Comparison of ENCODE assay signal across 29 cellular contexts in genomic region chr4:40665844-40666243, GRCh38.
"Had no signal": no experiment of that assay in that cellular context is flagged by ENCODE, and none has a peak within 500 bp of the region (broad histone marks: within the 10 kb centered on the region; RNA-seq: fewer than 3 reads in every experiment).

No MANE protein-coding gene starts in this region.

- H3K36me3 Mint-ChIP-seq: immature natural killer cell; naive thymus-derived CD8-positive, alpha-beta T cell; stimulated activated naive B cell treated with anti-CD40 and anti-IgM and Interleukin-4, amounts not matched to agents 10 μg/mL and 1 μg/mL and 100 μg/mL, for 72 hours had no signal

- ATAC-seq: left colon; left lung; lower lobe of right lung; naive thymus-derived CD8-positive, alpha-beta T cell; pancreas; right cardiac atrium; sciatic nerve; stimulated activated naive B cell treated with anti-CD40 and anti-IgM and Interleukin-4, amounts not matched to agents 10 μg/mL and 1 μg/mL and 100 μg/mL, for 72 hours; stimulated activated naive CD8-positive, alpha-beta T cell treated with anti-CD3 and anti-CD28 coated beads, Interleukin-15, Interleukin-2, amounts not matched to agents 100 U/mL and 50 U/mL, for 24 hours; upper lobe of right lung had no signal

- H3K27ac Mint-ChIP-seq: immature natural killer cell; nephron; stimulated activated naive B cell treated with anti-CD40 and anti-IgM and Interleukin-4, amounts not matched to agents 10 μg/mL and 1 μg/mL and 100 μg/mL, for 72 hours had no signal

- H3K27me3 Mint-ChIP-seq: stimulated activated naive B cell treated with anti-CD40 and anti-IgM and Interleukin-4, amounts not matched to agents 10 μg/mL and 1 μg/mL and 100 μg/mL, for 72 hours had no signal

- H3K4me1 Mint-ChIP-seq: immature natural killer cell; naive thymus-derived CD8-positive, alpha-beta T cell had no signal

- H3K9me3 Mint-ChIP-seq: immature natural killer cell; naive thymus-derived CD8-positive, alpha-beta T cell; nephron; neural crest cell; stimulated activated naive B cell treated with anti-CD40 and anti-IgM and Interleukin-4, amounts not matched to agents 10 μg/mL and 1 μg/mL and 100 μg/mL, for 72 hours had no signal

- DNase-seq: hypothalamus; immature natural killer cell; kidney; left colon; left lung; lower lobe of right lung; mammary epithelial cell; mesenchymal stem cell; naive thymus-derived CD8-positive, alpha-beta T cell; nucleus accumbens; pancreas; retina; right cardiac atrium; stimulated activated CD4-positive, alpha-beta T cell treated with anti-CD3 and anti-CD28 coated beads, Interleukin-12 subunit alpha, Interleukin-12 subunit beta, amount 100 ng/mL, for 4 hours; stimulated activated CD4-positive, alpha-beta T cell treated with anti-CD3 and anti-CD28 coated beads, Interleukin-15, amount 100 ng/mL, for 24 hours; stimulated activated CD4-positive, alpha-beta T cell treated with anti-CD3 and anti-CD28 coated beads, Interleukin-2, amount 100 ng/mL, for 24 hours; stimulated activated CD4-positive, alpha-beta T cell treated with anti-CD3 and anti-CD28 coated beads, Interleukin-4, amount 100 ng/mL, for 1 hour; stimulated activated naive B cell treated with anti-CD40 and anti-IgM and Interleukin-4, amounts not matched to agents 10 μg/mL and 1 μg/mL and 100 μg/mL, for 72 hours; stimulated activated naive CD8-positive, alpha-beta T cell treated with anti-CD3 and anti-CD28 coated beads, Interleukin-15, Interleukin-2, amounts not matched to agents 100 U/mL and 50 U/mL, for 24 hours; stomach; testis; thyroid gland; trophoblast cell; upper lobe of right lung had no signal

- FAIRE-seq: islet of Langerhans, kidney, pancreas, urothelium cell line had no signal

- H3K4me3 Mint-ChIP-seq: immature natural killer cell; naive thymus-derived CD8-positive, alpha-beta T cell; nephron; neural crest cell; stimulated activated naive B cell treated with anti-CD40 and anti-IgM and Interleukin-4, amounts not matched to agents 10 μg/mL and 1 μg/mL and 100 μg/mL, for 72 hours had no signal
